ENCODE assay signal across 9 cellular contexts in genomic region chrX:13028871-13029336, GRCh38. TPM values are rescaled to one million over a fixed set of nuclear protein-coding genes. Genes with fewer than 3 reads are reported as not detected.
A peak's percentile ranks its signal among the peaks of the same experiment; 100 is the strongest.
DNase-seq lines count a peak whose midpoint lies in the region; ATAC-seq and TF ChIP-seq lines count a peak whose summit lies in the region.
"Had no signal": no experiment of that assay in that cellular context is flagged by ENCODE, and none has a peak within 500 bp of the region (broad histone marks: within the 10 kb centered on the region; RNA-seq: fewer than 3 reads in every experiment).

No MANE protein-coding gene starts in this region.

- H3K27ac Mint-ChIP-seq in Caco-2 (ENCODE audit: unreplicated experiment): peak overlapping the region; percentile 96
- peak overlapping the region; percentile 95 for H3K27ac Mint-ChIP-seq in chondrocyte (ENCODE audit: unreplicated experiment)
- H3K27ac Mint-ChIP-seq in nephron: peak overlapping the region; percentile 95 to 98 (median 96)

- DNase-seq in Caco-2: peak; percentile 75 to 84
- DNase-seq in chondrocyte (ENCODE audit: low spot score): no peak
- no peak for DNase-seq in HK-2 (ENCODE audit: unreplicated experiment)
- DNase-seq in middle frontal gyrus (ENCODE audit: extremely low spot score, low spot score): no peak
- DNase-seq: NCI-H2029 had no signal

- no peaks in the 10 kb centered on the region for H3K9me2 ChIP-seq in Loucy (replicated peaks; ENCODE audit: low read depth, low read length)

- H3K4me2 ChIP-seq in Loucy (ENCODE audit: low read depth, low read length, poor library complexity, severe bottlenecking): no peak overlapping the region

- CTCF ChIA-PET in Caco-2 (lab: Charles Lee): interaction anchor here (1.5 kb wide), 1 partner anchor 82 kb away, joined by 6 read pairs; no protein-coding TSS in a partner anchor

- H3K36me3 ChIP-seq in Caco-2 (ENCODE audit: control insufficient read depth, insufficient read depth, low read length) (no peaks in the 10 kb centered on the region), Loucy (ENCODE audit: insufficient read depth, low read length) (no peaks in the 10 kb centered on the region)

- intact Hi-C loops in Caco-2 (cut with micrococcal nuclease; ENCODE audit: unreplicated experiment): loop anchor here (1.0 to 5.0 kb wide), 6 partner anchors 41 to 459 kb away; no protein-coding TSS in a partner anchor

- H3K4me3 ChIP-seq in Caco-2 (ENCODE audit: low read depth, low read length): no peak overlapping the region
- no peak overlapping the region for H3K4me3 ChIP-seq in Loucy (ENCODE audit: low read length, poor library complexity, severe bottlenecking)

- H3K4me3 Mint-ChIP-seq in Caco-2 (ENCODE audit: unreplicated experiment): peak overlapping the region; percentile 62
- H3K4me3 Mint-ChIP-seq in chondrocyte (ENCODE audit: unreplicated experiment): peak overlapping the region; percentile 41
- peak overlapping the region in 1 of 3 experiments; percentile 13 for H3K4me3 Mint-ChIP-seq in nephron

- no peaks in the 10 kb centered on the region for H3K79me2 ChIP-seq in Loucy (ENCODE audit: insufficient read depth, low read length)

- H4K20me1 ChIP-seq in Loucy (ENCODE audit: insufficient read depth, low read length, poor library complexity, severe bottlenecking): no peaks in the 10 kb centered on the region

- H2AFZ ChIP-seq in Loucy (ENCODE audit: low read length): 0 out of 2 replicates have a peak overlapping the region, but pooled peaks have one; percentile 4

- H3K27me3 Mint-ChIP-seq in Caco-2 (ENCODE audit: insufficient read depth, unreplicated experiment) (no peaks in the 10 kb centered on the region), chondrocyte (ENCODE audit: low read depth) (no peaks in the 10 kb centered on the region), nephron (ENCODE audit: low read depth) (peaks cover 3% of the 10 kb centered on the region)

- peaks cover 49% of the 10 kb centered on the region for H3K4me1 Mint-ChIP-seq in Caco-2 (ENCODE audit: low read depth, unreplicated experiment)
- peaks cover 35% of the 10 kb centered on the region for H3K4me1 Mint-ChIP-seq in chondrocyte (ENCODE audit: low read depth)
- peaks cover 53% of the 10 kb centered on the region for H3K4me1 Mint-ChIP-seq in nephron

- H3K36me3 Mint-ChIP-seq in Caco-2 (ENCODE audit: insufficient read depth, unreplicated experiment): peaks cover 5% of the 10 kb centered on the region
- no peaks in the 10 kb centered on the region for H3K36me3 Mint-ChIP-seq in chondrocyte (ENCODE audit: low read depth)
- H3K36me3 Mint-ChIP-seq in nephron (ENCODE audit: low read depth): no peaks in the 10 kb centered on the region

- ATAC-seq in HG02610 (IDR thresholded peaks at IDR 0.05; ENCODE audit: unreplicated experiment): no peak
- no peak for ATAC-seq in HG03025 (IDR thresholded peaks at IDR 0.05; ENCODE audit: low FRiP score, unreplicated experiment)

- H3K9ac ChIP-seq in Loucy (ENCODE audit: low read depth, low read length, poor library complexity, severe bottlenecking): no peak overlapping the region

- H3K9me3 ChIP-seq in Caco-2 (no peaks in the 10 kb centered on the region), Loucy (ENCODE audit: insufficient read depth, low read depth, low read length) (no peaks in the 10 kb centered on the region)

- POLR2A ChIA-PET in Caco-2 (lab: Charles Lee): interaction anchor here (0.6 kb wide), 1 partner anchor 54 kb away, joined by 3 read pairs; the partner anchor contains the start of gene TMSB4X

- BruUV-seq in Caco-2 (replicated peaks; lab: Mats Ljungman, UMichigan): no TSS peak

- H3K27me3 ChIP-seq in Caco-2 (replicated peaks; ENCODE audit: control insufficient read depth, insufficient read depth, low read length) (no peaks in the 10 kb centered on the region), Loucy (ENCODE audit: insufficient read depth, low read length, poor library complexity, severe bottlenecking) (no peaks in the 10 kb centered on the region)

- peak in 1 of 2 experiments; percentile 4 for TF ChIP-seq CTCF in Caco-2 (IDR thresholded peaks at IDR 0.05; ENCODE audit: insufficient read depth in 1 of 2, low read depth in 1 of 2, low read length in 1 of 2, severe bottlenecking in 1 of 2, unreplicated experiment in 1 of 2)
- TF ChIP-seq CTCF in Loucy (conservative IDR thresholded peaks at IDR 0.05; ENCODE audit: low read length): no peak
- no peak for TF ChIP-seq CTCF in chondrocyte (IDR thresholded peaks at IDR 0.05)
- TF ChIP-seq CTCF in nephron (IDR thresholded peaks at IDR 0.05; ENCODE audit: unreplicated experiment in 3 of 3): no peak

- no peaks in the 10 kb centered on the region for H3K9me3 Mint-ChIP-seq in Caco-2 (ENCODE audit: unreplicated experiment)
- H3K9me3 Mint-ChIP-seq in chondrocyte (ENCODE audit: low read depth): no peaks in the 10 kb centered on the region
- peaks cover 5% of the 10 kb centered on the region for H3K9me3 Mint-ChIP-seq in nephron

- peaks cover 58% of the 10 kb centered on the region for H3K4me1 ChIP-seq in Caco-2
- H3K4me1 ChIP-seq in Loucy (ENCODE audit: insufficient read depth, low read length, poor library complexity, severe bottlenecking): peaks cover 50% of the 10 kb centered on the region

- no peaks in the 10 kb centered on the region for H3F3A ChIP-seq in Loucy (ENCODE audit: low read depth)

RNA-seq across cellular contexts. Expression of gene FAM9C, which starts 15.5 kb away (rescaled TPM):
- total RNA-seq in Caco-2 (2022) (not detected in 2 replicates), chondrocyte (not detected in 3 replicates)

RNA-seq across cellular contexts. Expression of gene TMSB4X, which starts 54.0 kb away (rescaled TPM):
- total RNA-seq in Caco-2 (2022) (1,007 and 1,095 TPM in 2 replicates), chondrocyte (1,769 to 3,180 TPM (median 3,093 TPM) in 3 replicates)

Comparison
In these comparisons a context has a peak if more than half of its experiments do, and no peak if none do; other contexts are left out.
1. DNase-seq: peak in Caco-2 (2 of 2); none in chondrocyte (single experiment), HK-2 (single experiment) and middle frontal gyrus (single experiment).
2. Peak in every context shown above with its lines, with median percentiles within 50 percentile points of each other: H3K27ac Mint-ChIP-seq.